In the genomic region with DNA sequence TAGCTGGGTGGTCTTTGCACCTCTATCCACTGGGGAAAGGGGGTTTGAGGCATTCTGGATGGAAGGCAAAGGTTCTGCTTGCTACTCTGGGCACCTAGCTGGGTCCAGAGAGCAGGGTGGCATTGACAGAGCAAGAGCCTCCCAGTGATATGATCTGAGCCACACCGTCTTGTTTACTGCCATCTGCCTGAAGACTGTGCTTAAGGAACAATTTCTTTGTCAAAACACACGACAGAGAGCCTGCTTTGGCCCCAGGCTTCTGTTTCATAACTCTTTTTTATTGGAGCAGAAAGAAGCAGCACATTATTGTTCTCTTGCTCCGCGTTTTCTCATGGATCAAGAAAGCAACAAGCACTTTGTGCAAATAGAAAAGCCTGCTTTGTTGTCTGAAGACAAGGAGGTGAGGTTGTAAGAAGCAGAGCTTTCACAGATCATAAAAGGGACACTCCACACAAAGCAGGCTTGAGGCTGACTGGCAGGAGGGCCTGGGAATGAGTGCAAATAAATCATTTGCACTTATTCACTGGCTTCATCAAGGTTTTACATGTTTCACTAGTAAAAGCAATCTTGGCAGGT, we compare ENCODE assay signal across 1 cellular context.
TF ChIP-seq lines count a peak whose summit lies in the region.

No MANE protein-coding gene starts in this region.

TF ChIP-seq in WTC11, 78 proteins besides CTCF, POLR2A, EP300 and RAD21 (continued from another document):
- TF ChIP-seq ATF6 (CRISPR knock-in tag; IDR thresholded peaks at IDR 0.05) = no peak
- TF ChIP-seq ARID4B (CRISPR knock-in tag; IDR thresholded peaks at IDR 0.05; ENCODE audit: borderline replicate concordance) = no peak
- TF ChIP-seq ZNF138 (CRISPR knock-in tag; conservative IDR thresholded peaks at IDR 0.05) = no peak
- TF ChIP-seq MXD4 (CRISPR knock-in tag; IDR thresholded peaks at IDR 0.05; ENCODE audit: borderline replicate concordance) = no peak
- TF ChIP-seq FOXK1 (CRISPR knock-in tag; IDR thresholded peaks at IDR 0.05) = no peak
TF ChIP-seq in WTC11: peak in this region for 0.
